Comparison of ENCODE assay signal across 16 cellular contexts in genomic region chr6:68636710-68637470, GRCh38. TPM values are rescaled to one million over a fixed set of nuclear protein-coding genes. Genes with fewer than 3 reads are reported as not detected.
DNase-seq lines count a peak whose midpoint lies in the region; ATAC-seq and TF ChIP-seq lines count a peak whose summit lies in the region.
"Had no signal": no experiment of that assay in that cellular context is flagged by ENCODE, and none has a peak within 500 bp of the region (broad histone marks: within the 10 kb centered on the region; RNA-seq: fewer than 3 reads in every experiment).

No MANE protein-coding gene starts in this region.

- no peak for TF ChIP-seq EP300 in stomach (IDR thresholded peaks at IDR 0.05)

- no peak overlapping the region for H3K9ac ChIP-seq in HUES48 (ENCODE audit: low read depth, low read length)

- no peak for ATAC-seq in activated T-helper 17 cell treated with anti-CD3 and anti-CD28 coated beads, Interleukin-2, amount 50 U/mL, for 72 hours (replicated peaks)
- no peak for ATAC-seq in HG03521 (IDR thresholded peaks at IDR 0.05; ENCODE audit: unreplicated experiment)
- ATAC-seq: activated CD4-positive, alpha-beta T cell treated with anti-CD3 and anti-CD28 coated beads for 36 hours; stimulated activated naive CD8-positive, alpha-beta T cell treated with anti-CD3 and anti-CD28 coated beads, Interleukin-15, Interleukin-2, amounts not matched to agents 100 U/mL and 50 U/mL, for 24 hours had no signal

- H3K27ac Mint-ChIP-seq in activated T-helper 17 cell treated with anti-CD3 and anti-CD28 coated beads, Interleukin-2, amount 50 U/mL, for 72 hours, result no peak overlapping the region
- H3K27ac Mint-ChIP-seq in immature natural killer cell, result no peak overlapping the region
- H3K27ac Mint-ChIP-seq: activated CD4-positive, alpha-beta T cell treated with anti-CD3 and anti-CD28 coated beads for 36 hours had no signal

- peaks cover 79% of the 10 kb centered on the region for H3K27me3 ChIP-seq in HUES48 (ENCODE audit: control insufficient read depth, insufficient read depth, low read length)
- H3K27me3 ChIP-seq in stomach, result peaks cover 0 to 61% (median 28%) of the 10 kb centered on the region in 3 donors

- H3K4me1 ChIP-seq in HUES48 (ENCODE audit: control insufficient read depth, insufficient read depth, low read length) (peaks cover 38% of the 10 kb centered on the region), stomach (peaks cover 4 to 45% (median 29%) of the 10 kb centered on the region in 4 donors)

- H3K27me3 Mint-ChIP-seq in activated T-helper 17 cell treated with anti-CD3 and anti-CD28 coated beads, Interleukin-2, amount 50 U/mL, for 72 hours, result peaks cover 49% of the 10 kb centered on the region
- H3K27me3 Mint-ChIP-seq in immature natural killer cell (ENCODE audit: low read depth in 3 of 3), result peaks cover 6 to 16% (median 14%) of the 10 kb centered on the region in 3 donors

- H3K4me1 Mint-ChIP-seq in activated T-helper 17 cell treated with anti-CD3 and anti-CD28 coated beads, Interleukin-2, amount 50 U/mL, for 72 hours, result peaks cover 11% of the 10 kb centered on the region
- peaks cover 18 to 35% of the 10 kb centered on the region in 2 donors for H3K4me1 Mint-ChIP-seq in immature natural killer cell

- H3K36me3 Mint-ChIP-seq in activated T-helper 17 cell treated with anti-CD3 and anti-CD28 coated beads, Interleukin-2, amount 50 U/mL, for 72 hours (ENCODE audit: low read depth), result no peaks in the 10 kb centered on the region
- H3K36me3 Mint-ChIP-seq in immature natural killer cell, result peaks cover 0 to 4% (median 3%) of the 10 kb centered on the region in 3 donors

- H3K9me3 ChIP-seq in HUES48 (ENCODE audit: control insufficient read depth, insufficient read depth, low read length) (no peaks in the 10 kb centered on the region), stomach (no peaks in the 10 kb centered on the region)

- intact Hi-C loops in stomach (cut with DNase I; ENCODE audit: low total_unique reads), result no loop called here

- no peak for TF ChIP-seq POLR2A in stomach (IDR thresholded peaks at IDR 0.05)

- H3K4me3 ChIP-seq in HUES48 (ENCODE audit: low read depth, low read length) (peak overlapping the region; percentile 89), stomach (peak overlapping the region; percentile 68 to 83 (median 74))

- H3K27ac ChIP-seq in HUES48 (ENCODE audit: low read depth, low read length), result no peak overlapping the region
- H3K27ac ChIP-seq in stomach, result peak overlapping the region in 1 of 5 donors; percentile 80
- H3K27ac ChIP-seq: cardiac muscle cell had no signal

- H3K4me3 Mint-ChIP-seq in activated T-helper 17 cell treated with anti-CD3 and anti-CD28 coated beads, Interleukin-2, amount 50 U/mL, for 72 hours, result peak overlapping the region; percentile 91
- H3K4me3 Mint-ChIP-seq in immature natural killer cell, result peak overlapping the region in 3 of 5 donors; percentile 6 to 51 (median 7)

- 51 to 56% (median 53%) methylated on average over 6 of the region's 6 CpGs for WGBS in stomach, 5 donors

- TF ChIP-seq CTCF in stomach (IDR thresholded peaks at IDR 0.05), result no peak

- no peaks in the 10 kb centered on the region for H3K9me3 Mint-ChIP-seq in activated T-helper 17 cell treated with anti-CD3 and anti-CD28 coated beads, Interleukin-2, amount 50 U/mL, for 72 hours
- H3K9me3 Mint-ChIP-seq in immature natural killer cell, result peaks cover 4 to 25% (median 14%) of the 10 kb centered on the region in 6 donors
- H3K9me3 Mint-ChIP-seq: activated T-helper 1 cell treated with anti-CD3 and anti-CD28 coated beads, Interleukin-12 subunit alpha, Interleukin-12 subunit beta, Interleukin-2, Interleukin-4 antibody, amounts not matched to agents 30 ng/mL and 10 ng/mL and 1 ng/mL, durations not matched to agents 14 hours and 24 hours and 36 hours had no signal

- DNase-seq in immature natural killer cell (no peak), stomach (no peak), NCI-H2227 (lab: John Stamatoyannopoulos, UW; ENCODE audit: unreplicated experiment) (no peak), DMS153 treated with DMSO at 0.1 percent for 48 hours (lab: John Stamatoyannopoulos, UW; ENCODE audit: unreplicated experiment) (no peak)
- no peak for DNase-seq in stimulated activated CD4-positive, alpha-beta T cell treated with anti-CD3 and anti-CD28 coated beads, Interleukin-4, amount 100 ng/mL, for 24 hours
- DNase-seq: activated CD4-positive, alpha-beta T cell treated with anti-CD3 and anti-CD28 coated beads for 36 hours; Calu3; islet precursor cell; occipital lobe; stimulated activated CD4-positive, alpha-beta T cell treated with anti-CD3 and anti-CD28 coated beads, Interleukin-1b, Interleukin-23, amount 100 ng/mL, for 48 hours; stimulated activated naive CD8-positive, alpha-beta T cell treated with anti-CD3 and anti-CD28 coated beads, Interleukin-15, Interleukin-2, amounts not matched to agents 100 U/mL and 50 U/mL, for 24 hours had no signal

- no peaks in the 10 kb centered on the region for H3K36me3 ChIP-seq in HUES48 (ENCODE audit: control insufficient read depth, insufficient read depth, low read length)
- no peaks in the 10 kb centered on the region for H3K36me3 ChIP-seq in stomach
- H3K36me3 ChIP-seq: cardiac muscle cell had no signal

RNA-seq across cellular contexts. Expression of gene ADGRB3, which starts 1.8 kb away (rescaled TPM):
- under 1 TPM in 1 of 2 donors, not detected in 1; 0.05 TPM for total RNA-seq in activated T-helper 17 cell treated with anti-CD3 and anti-CD28 coated beads, Interleukin-2, amount 50 U/mL, for 72 hours
- polyA plus RNA-seq in immature natural killer cell (not detected), stomach (under 1 TPM; 0.19 to 0.63 (median 0.61) TPM)
- 10 to 100 TPM in 1 of 5 donors, 1 to 10 TPM in 1, under 1 TPM in 2, not detected in 1; 0.45 to 16.0 (median 1.1) TPM for total RNA-seq in stomach
- total RNA-seq: activated CD4-positive, alpha-beta T cell treated with anti-CD3 and anti-CD28 coated beads for 36 hours; activated T-helper 1 cell treated with anti-CD3 and anti-CD28 coated beads, Interleukin-12 subunit alpha, Interleukin-12 subunit beta, Interleukin-2, Interleukin-4 antibody, amounts not matched to agents 30 ng/mL and 10 ng/mL and 1 ng/mL, durations not matched to agents 14 hours and 24 hours and 36 hours had no signal
